ENCODE assay signal across 34 cellular contexts in genomic region chr12:3922033-3922432, GRCh38.
"Had no signal": no experiment of that assay in that cellular context is flagged by ENCODE, and none has a peak within 500 bp of the region (broad histone marks: within the 10 kb centered on the region; RNA-seq: fewer than 3 reads in every experiment).

No MANE protein-coding gene starts in this region.

- DNase-seq: activated CD4-positive, alpha-beta memory T cell treated with anti-CD3 and anti-CD28 coated beads, Interleukin-2, amount 10 ng/mL, durations not matched to agents 7 days and 5 days; activated CD4-positive, alpha-beta T cell treated with anti-CD3 and anti-CD28 coated beads for 1 hour; activated CD4-positive, alpha-beta T cell treated with anti-CD3 and anti-CD28 coated beads for 4 hours; activated CD4-positive, alpha-beta T cell treated with anti-CD3 and anti-CD28 coated beads, Interleukin-2, amount 10 ng/mL, durations not matched to agents 7 days and 5 days; activated CD4-positive, alpha-beta T cell treated with anti-CD3 and anti-CD28 coated beads, Interleukin-2, amount 50 U/mL, for 4 hours; activated CD8-positive, alpha-beta memory T cell treated with anti-CD3 and anti-CD28 coated beads, Interleukin-2, amount 50 U/mL, for 48 hours; activated gamma-delta T cell; activated naive CD4-positive, alpha-beta T cell; activated naive CD4-positive, alpha-beta T cell treated with anti-CD3 and anti-CD28 coated beads, Interleukin-2, amount 50 U/mL, for 16 hours; activated naive CD8-positive, alpha-beta T cell treated with anti-CD3 and anti-CD28 coated beads for 36 hours; activated naive CD8-positive, alpha-beta T cell treated with anti-CD3 and anti-CD28 coated beads, Interleukin-2, amount 50 U/mL, for 24 hours; activated T-cell treated with anti-CD3 and anti-CD28 coated beads for 4 hours; activated T-cell treated with anti-CD3 and anti-CD28 coated beads, Interleukin-2, amount 50 U/mL, for 24 hours; activated T-cell treated with anti-CD3 and anti-CD28 coated beads, Interleukin-2, amount 50 U/mL, for 72 hours; adrenal gland; amygdala; aorta; dorsolateral prefrontal cortex; effector memory CD4-positive, alpha-beta T cell; erythroblast; foreskin keratinocyte; gastrocnemius medialis; glutamatergic neuron; T-helper 1 cell; T-helper 17 cell had no signal

- H3K36me3 Mint-ChIP-seq: activated naive CD8-positive, alpha-beta T cell treated with anti-CD3 and anti-CD28 coated beads for 36 hours; WTC11 had no signal

- H3K4me1 Mint-ChIP-seq: brain, WTC11 had no signal

- H3K36me3 ChIP-seq: adrenal gland, breast epithelium, esophagus muscularis mucosa, gastrocnemius medialis had no signal

- H3K27ac ChIP-seq: adrenal gland, breast epithelium, coronary artery, dorsolateral prefrontal cortex, esophagus muscularis mucosa, foreskin keratinocyte, gastrocnemius medialis, VCaP had no signal

- ATAC-seq: activated naive CD8-positive, alpha-beta T cell treated with anti-CD3 and anti-CD28 coated beads, Interleukin-2, amount 50 U/mL, for 24 hours; activated T-cell treated with anti-CD3 and anti-CD28 coated beads, Interleukin-2, amount 50 U/mL, for 72 hours; foreskin keratinocyte; gastrocnemius medialis; T-helper 17 cell; WTC11 had no signal

- H3K27ac Mint-ChIP-seq: activated CD4-positive, alpha-beta memory T cell treated with anti-CD3 and anti-CD28 coated beads, Interleukin-2, amount 10 ng/mL, durations not matched to agents 7 days and 5 days; activated CD4-positive, alpha-beta T cell treated with anti-CD3 and anti-CD28 coated beads, Interleukin-2, amount 10 ng/mL, durations not matched to agents 7 days and 5 days; activated naive CD8-positive, alpha-beta T cell treated with anti-CD3 and anti-CD28 coated beads for 36 hours; activated naive CD8-positive, alpha-beta T cell treated with anti-CD3 and anti-CD28 coated beads, Interleukin-2, amount 50 U/mL, for 24 hours; activated T-cell treated with anti-CD3 and anti-CD28 coated beads, Interleukin-2, amount 50 U/mL, for 24 hours; activated T-cell treated with anti-CD3 and anti-CD28 coated beads, Interleukin-2, amount 50 U/mL, for 72 hours; dendritic cell treated with granulocyte-macrophage colony-stimulating factor and Interleukin-4, amounts not matched to agents 40 ng/mL and 50 ng/mL, for 4 days; T-helper 17 cell; T-helper 2 cell treated with Interferon-gamma antibody and Interleukin-4, amounts not matched to agents 5 μg/mL and 100 μg/mL, for 36 hours; WTC11 had no signal

- H3K27me3 ChIP-seq: adrenal gland had no signal

- H3K9me3 ChIP-seq: adrenal gland, breast epithelium, gastrocnemius medialis had no signal

- H3K4me3 Mint-ChIP-seq: activated CD4-positive, alpha-beta memory T cell treated with anti-CD3 and anti-CD28 coated beads, Interleukin-2, amount 10 ng/mL, durations not matched to agents 7 days and 5 days; activated CD4-positive, alpha-beta T cell treated with anti-CD3 and anti-CD28 coated beads, Interleukin-2, amount 10 ng/mL, durations not matched to agents 7 days and 5 days; activated naive CD8-positive, alpha-beta T cell treated with anti-CD3 and anti-CD28 coated beads for 36 hours; activated naive CD8-positive, alpha-beta T cell treated with anti-CD3 and anti-CD28 coated beads, Interleukin-2, amount 50 U/mL, for 24 hours; activated T-cell treated with anti-CD3 and anti-CD28 coated beads, Interleukin-2, amount 50 U/mL, for 24 hours; activated T-cell treated with anti-CD3 and anti-CD28 coated beads, Interleukin-2, amount 50 U/mL, for 72 hours; central memory CD8-positive, alpha-beta T cell; dendritic cell treated with granulocyte-macrophage colony-stimulating factor and Interleukin-4, amounts not matched to agents 40 ng/mL and 50 ng/mL, for 4 days; T-helper 17 cell; T-helper 2 cell treated with Interferon-gamma antibody and Interleukin-4, amounts not matched to agents 5 μg/mL and 100 μg/mL, for 36 hours; WTC11 had no signal

- H3K4me3 ChIP-seq: adrenal gland, breast epithelium, coronary artery, dorsolateral prefrontal cortex, esophagus muscularis mucosa, gastrocnemius medialis had no signal

- H3K4me1 ChIP-seq: breast epithelium, foreskin keratinocyte, gastrocnemius medialis had no signal

- H3K9me3 Mint-ChIP-seq: activated CD4-positive, alpha-beta memory T cell treated with anti-CD3 and anti-CD28 coated beads, Interleukin-2, amount 10 ng/mL, durations not matched to agents 7 days and 5 days; activated CD4-positive, alpha-beta T cell treated with anti-CD3 and anti-CD28 coated beads, Interleukin-2, amount 10 ng/mL, durations not matched to agents 7 days and 5 days; activated naive CD8-positive, alpha-beta T cell treated with anti-CD3 and anti-CD28 coated beads for 36 hours; activated naive CD8-positive, alpha-beta T cell treated with anti-CD3 and anti-CD28 coated beads, Interleukin-2, amount 50 U/mL, for 24 hours; activated T-cell treated with anti-CD3 and anti-CD28 coated beads, Interleukin-2, amount 50 U/mL, for 24 hours; activated T-cell treated with anti-CD3 and anti-CD28 coated beads, Interleukin-2, amount 50 U/mL, for 72 hours; central memory CD8-positive, alpha-beta T cell; dendritic cell treated with granulocyte-macrophage colony-stimulating factor and Interleukin-4, amounts not matched to agents 40 ng/mL and 50 ng/mL, for 4 days; T-helper 2 cell treated with Interferon-gamma antibody and Interleukin-4, amounts not matched to agents 5 μg/mL and 100 μg/mL, for 36 hours had no signal

- H3K27me3 Mint-ChIP-seq: activated naive CD8-positive, alpha-beta T cell treated with anti-CD3 and anti-CD28 coated beads for 36 hours; activated naive CD8-positive, alpha-beta T cell treated with anti-CD3 and anti-CD28 coated beads, Interleukin-2, amount 50 U/mL, for 24 hours; activated T-cell treated with anti-CD3 and anti-CD28 coated beads, Interleukin-2, amount 50 U/mL, for 24 hours; T-helper 17 cell had no signal
